ENCODE assay signal across 8 cellular contexts in genomic region chr19:41934849-41935374, GRCh38. TPM values are rescaled to one million over a fixed set of nuclear protein-coding genes. Genes with fewer than 3 reads are reported as not detected.
A peak's percentile ranks its signal among the peaks of the same experiment; 100 is the strongest.
DNase-seq lines count a peak whose midpoint lies in the region; ATAC-seq and TF ChIP-seq lines count a peak whose summit lies in the region.

No MANE protein-coding gene starts in this region.

- no peak overlapping the region for H4K5ac ChIP-seq in IMR-90 (ENCODE audit: low read depth, low read length)

- WGBS in IMR-90 (ENCODE audit: extremely low coverage in 2 of 2, insufficient read length in 1 of 2), 2 experiments = 7% methylated on average over 4 of the region's 7 CpGs; no CpG with 5 or more reads in 1 of the 2 experiments

- intact Hi-C loops in IMR-90 (cut with micrococcal nuclease) = loop anchor here (5.0 kb wide), 1 partner anchor 53 kb away; the partner anchor contains the start of gene ARHGEF1

- H3K56ac ChIP-seq in IMR-90 (ENCODE audit: extremely low read depth, insufficient read depth, low read length) = no peak overlapping the region

- no peak overlapping the region for H3K4ac ChIP-seq in IMR-90 (ENCODE audit: low read depth, low read length)

- no peak overlapping the region for H3K4me3 ChIP-seq in IMR-90 (ENCODE audit: insufficient read depth, low read depth, low read length)
- H3K4me3 ChIP-seq in SJCRH30 = no peak overlapping the region

- H2BK20ac ChIP-seq in IMR-90 (ENCODE audit: low read depth, low read length) = no peak overlapping the region

- no peak for TF ChIP-seq POLR2A in IMR-90 (IDR thresholded peaks at IDR 0.05; ENCODE audit: low read depth, low read length)

- H3K9ac ChIP-seq in IMR-90 (ENCODE audit: low read depth, low read length) = no peak overlapping the region

- H2BK15ac ChIP-seq in IMR-90 (ENCODE audit: low read depth, low read length) = no peak overlapping the region

- H3K9me1 ChIP-seq in IMR-90 (ENCODE audit: insufficient read depth, low read length) = no peaks in the 10 kb centered on the region

- H3K27ac ChIP-seq in IMR-90 (ENCODE audit: insufficient read depth, low read length) (no peak overlapping the region), SJCRH30 (no peak overlapping the region)

- no peak overlapping the region for H4K8ac ChIP-seq in IMR-90 (ENCODE audit: low read depth in 2 of 2, low read length in 2 of 2)

- H3K14ac ChIP-seq in IMR-90 (replicated peaks; ENCODE audit: low read depth, low read length) = no peak overlapping the region

- peaks cover 12% of the 10 kb centered on the region for H3K4me1 ChIP-seq in IMR-90 (ENCODE audit: control insufficient read depth, insufficient read depth, low read length)
- H3K4me1 ChIP-seq in SJCRH30 = peaks cover 13% of the 10 kb centered on the region

- H2AK5ac ChIP-seq in IMR-90 (ENCODE audit: low read depth, low read length) = peak overlapping the region; percentile 3; the same call in 1 of the 2 replicates

- no peak overlapping the region for H3K18ac ChIP-seq in IMR-90 (ENCODE audit: low read depth, low read length)

- BruUV-seq in IMR-90 (replicated peaks; lab: Mats Ljungman, UMichigan) = no TSS peak

- peak; percentile 69 for ATAC-seq in IMR-90 (ENCODE audit: low read depth)
- no peak for ATAC-seq in HG02938 (IDR thresholded peaks at IDR 0.05; ENCODE audit: unreplicated experiment)
- no peak for ATAC-seq in HG02763 (IDR thresholded peaks at IDR 0.05; ENCODE audit: unreplicated experiment)

- in situ Hi-C loops in IMR-90 (cut with MboI; ENCODE audit: low sequenced_read_pairs) = no loop called here

- H3K79me1 ChIP-seq in IMR-90 (ENCODE audit: low read depth in 1 of 2, low read length in 2 of 2) = no peaks in the 10 kb centered on the region

- H2AK9ac ChIP-seq in IMR-90 (replicated peaks; ENCODE audit: low read depth, low read length, poor library complexity) = peak overlapping the region; percentile 93

- CTCF ChIA-PET in IMR-90 (lab: Yijun Ruan, JAX) = interaction anchor here (0.5 kb wide), 1 partner anchor 99 kb away, joined by 5 read pairs; no protein-coding TSS in a partner anchor

- peaks cover 4% of the 10 kb centered on the region for H4K20me1 ChIP-seq in IMR-90 (ENCODE audit: insufficient read depth, low read length)

- peak overlapping the region; percentile 40 for H2AFZ ChIP-seq in IMR-90 (replicated peaks; ENCODE audit: low read length, poor library complexity)

- H3K36me3 ChIP-seq in IMR-90 (ENCODE audit: control insufficient read depth, insufficient read depth, low read length) (no peaks in the 10 kb centered on the region), SJCRH30 (no peaks in the 10 kb centered on the region)

- peak; percentile 71 for DNase-seq in DMS79 treated with DMSO at 0.1 percent for 48 hours (lab: John Stamatoyannopoulos, UW)
- DNase-seq in IMR-90 = peak; percentile 49
- DNase-seq in SJCRH30 = peak; percentile 84 to 92
- peak; percentile 90 for DNase-seq in activated effector memory CD4-positive, alpha-beta T cell treated with anti-CD3 and anti-CD28 coated beads, Interleukin-2, amount 50 U/mL, for 16 hours
- peak; percentile 43 for DNase-seq in globus pallidus (ENCODE audit: low spot score)
- peak; percentile 57 for DNase-seq in pons (ENCODE audit: low spot score)

- H4K91ac ChIP-seq in IMR-90 (ENCODE audit: insufficient read depth, low read depth, low read length) = no peak overlapping the region

- no peak overlapping the region for H2BK120ac ChIP-seq in IMR-90 (ENCODE audit: low read depth, low read length)

- dilution Hi-C loops in IMR-90 (cut with HindIII; ENCODE audit: low sequenced_read_pairs, unreplicated experiment) = no loop called here

- no peak overlapping the region for H3K4me2 ChIP-seq in IMR-90 (ENCODE audit: low read depth, low read length)

- POLR2A ChIA-PET in IMR-90 (lab: Charles Lee; ENCODE audit: unreplicated experiment) = no interaction called here

- H3K27me3 ChIP-seq in IMR-90 (ENCODE audit: control insufficient read depth, insufficient read depth, low read length) (peaks cover 56% of the 10 kb centered on the region), SJCRH30 (peaks cover 70% of the 10 kb centered on the region)

- TF ChIP-seq CTCF in IMR-90 (conservative IDR thresholded peaks at IDR 0.05; ENCODE audit: low read depth, low read length) = peak; percentile 84

- peak; percentile 65 for TF ChIP-seq RAD21 in IMR-90 (IDR thresholded peaks at IDR 0.05; ENCODE audit: low read length)

- no peak overlapping the region for H2BK5ac ChIP-seq in IMR-90 (ENCODE audit: low read depth, low read length, poor library complexity, severe bottlenecking)

- peak overlapping the region; percentile 59; the same call in 1 of the 2 replicates for H3K23ac ChIP-seq in IMR-90 (ENCODE audit: low read depth, low read length)

- H3K9me3 ChIP-seq in IMR-90 (ENCODE audit: control insufficient read depth, insufficient read depth, low read length) (no peaks in the 10 kb centered on the region), SJCRH30 (replicated peaks) (no peaks in the 10 kb centered on the region)

TF ChIP-seq in IMR-90, 13 proteins besides CTCF, POLR2A, EP300 and RAD21:
- no peak for TF ChIP-seq RFX5 (IDR thresholded peaks at IDR 0.05; ENCODE audit: low read depth, low read length)
- TF ChIP-seq RCOR1 (IDR thresholded peaks at IDR 0.05; ENCODE audit: insufficient replicate concordance, low read length) = no peak
- peak; percentile 49; the same call in 1 of the 2 replicates for TF ChIP-seq SMC3 (IDR thresholded peaks at IDR 0.05; ENCODE audit: low read depth, low read length)
- peak; percentile 35; the same call in 1 of the 2 replicates for TF ChIP-seq MAZ (IDR thresholded peaks at IDR 0.05; ENCODE audit: borderline replicate concordance, low read depth, low read length)

RNA-seq across cellular contexts. Expression of gene ERFL, which starts 6.7 kb away (rescaled TPM):
- total RNA-seq in IMR-90 (2012; rRNA removed) = not detected in 2 replicates
- 0.09 TPM in 1 of 2 replicates, not detected in the other for polyA plus RNA-seq in IMR-90 (2012; rRNA removed)
- polyA plus RNA-seq in IMR-90 (2012; cell fraction: cytosol; rRNA removed) = 0.02 and 0.08 TPM in 2 replicates
- 0.26 and 0.53 TPM in 2 replicates for polyA plus RNA-seq in IMR-90 (2012; cell fraction: nucleus; rRNA removed; ENCODE audit: low replicate concordance)
- total RNA-seq in SJCRH30 (2014; rRNA removed; shearing (Covaris generic)) = not detected in 2 replicates

RNA-seq across cellular contexts. Expression of gene RABAC1, which starts 24.2 kb away (rescaled TPM):
- 117 and 145 TPM in 2 replicates for total RNA-seq in IMR-90 (2012; rRNA removed)
- polyA plus RNA-seq in IMR-90 (2012; rRNA removed) = 276 and 320 TPM in 2 replicates
- 632 and 774 TPM in 2 replicates for polyA plus RNA-seq in IMR-90 (2012; cell fraction: cytosol; rRNA removed)
- 305 and 429 TPM in 2 replicates for polyA plus RNA-seq in IMR-90 (2012; cell fraction: nucleus; rRNA removed; ENCODE audit: low replicate concordance)
- total RNA-seq in SJCRH30 (2014; rRNA removed; shearing (Covaris generic)) = 106 and 129 TPM in 2 replicates

RNA-seq across cellular contexts. Expression of gene ARHGEF1, which starts 51.9 kb away (rescaled TPM):
- total RNA-seq in IMR-90 (2012; rRNA removed) = 11.5 and 12.5 TPM in 2 replicates
- polyA plus RNA-seq in IMR-90 (2012; rRNA removed) = 47.1 and 51.2 TPM in 2 replicates
- 42.5 and 58.8 TPM in 2 replicates for polyA plus RNA-seq in IMR-90 (2012; cell fraction: cytosol; rRNA removed)
- polyA plus RNA-seq in IMR-90 (2012; cell fraction: nucleus; rRNA removed; ENCODE audit: low replicate concordance) = 228 and 380 TPM in 2 replicates
- 52.4 and 53.8 TPM in 2 replicates for total RNA-seq in SJCRH30 (2014; rRNA removed; shearing (Covaris generic))

RNA-seq across cellular contexts. Expression of gene CD79A, which starts 57.8 kb away (rescaled TPM):
- total RNA-seq in IMR-90 (2012; rRNA removed) = not detected in 2 replicates
- polyA plus RNA-seq in IMR-90 (2012; rRNA removed) = 0.19 and 0.24 TPM in 2 replicates
- polyA plus RNA-seq in IMR-90 (2012; cell fraction: cytosol; rRNA removed) = 0.10 and 0.37 TPM in 2 replicates
- polyA plus RNA-seq in IMR-90 (2012; cell fraction: nucleus; rRNA removed; ENCODE audit: low replicate concordance) = 0.06 and 0.25 TPM in 2 replicates
- total RNA-seq in SJCRH30 (2014; rRNA removed; shearing (Covaris generic)) = 0.61 TPM in 1 of 2 replicates, not detected in the other

RNA-seq across cellular contexts. Expression of gene ATP1A3, which starts 59.1 kb away (rescaled TPM):
- under 0.01 TPM in 2 replicates for total RNA-seq in IMR-90 (2012; rRNA removed)
- 0.11 and 0.12 TPM in 2 replicates for polyA plus RNA-seq in IMR-90 (2012; rRNA removed)
- 0.04 and 0.10 TPM in 2 replicates for polyA plus RNA-seq in IMR-90 (2012; cell fraction: cytosol; rRNA removed)
- polyA plus RNA-seq in IMR-90 (2012; cell fraction: nucleus; rRNA removed; ENCODE audit: low replicate concordance) = 0.06 and 0.16 TPM in 2 replicates
- total RNA-seq in SJCRH30 (2014; rRNA removed; shearing (Covaris generic)) = 11.2 and 12.1 TPM in 2 replicates
